15 cellular contexts compared by ENCODE assay signal in the genomic region with DNA sequence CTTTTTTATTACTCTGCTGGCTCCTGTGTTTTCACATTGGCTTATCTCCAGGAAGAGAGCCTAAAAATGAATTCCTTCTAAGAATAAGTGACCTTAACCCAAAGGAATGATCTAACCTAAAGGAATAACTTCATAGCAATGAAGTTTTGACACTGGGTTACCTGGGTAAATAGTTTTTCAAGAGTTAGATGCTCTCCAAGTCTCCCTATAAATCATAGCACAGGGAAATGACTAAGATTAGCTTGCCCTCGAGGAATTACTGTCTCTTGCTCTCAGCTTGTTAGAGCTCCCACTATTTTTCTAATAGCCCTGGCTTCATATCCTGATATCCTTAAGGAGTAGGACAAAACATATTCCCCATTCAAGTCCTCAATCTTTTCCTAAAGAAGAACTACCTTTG.
DNase-seq lines count a peak whose midpoint lies in the region; ATAC-seq and TF ChIP-seq lines count a peak whose summit lies in the region.
"Had no signal": no experiment of that assay in that cellular context is flagged by ENCODE, and none has a peak within 500 bp of the region (broad histone marks: within the 10 kb centered on the region; RNA-seq: fewer than 3 reads in every experiment).

No MANE protein-coding gene starts in this region.

- H3K4me3 ChIP-seq in HAP-1: no peak overlapping the region
- H3K4me3 ChIP-seq: SJSA1 had no signal

- no peak for TF ChIP-seq CTCF in brain (conservative IDR thresholded peaks at IDR 0.05)

- H3K27me3 Mint-ChIP-seq in brain: peaks cover 3% of the 10 kb centered on the region

- H3K4me1 Mint-ChIP-seq in brain: peaks cover 26% of the 10 kb centered on the region
- H3K4me1 Mint-ChIP-seq: CD4-positive, alpha-beta memory T cell had no signal

- ATAC-seq in HG03135 (IDR thresholded peaks at IDR 0.05; ENCODE audit: unreplicated experiment): no peak

- DNase-seq in EL (peak; percentile 27), M059J (ENCODE audit: low read depth) (peak; percentile 50), kidney glomerular epithelial cell (lab: John Stamatoyannopoulos, UW) (peak; percentile 31), HAP-1 (ENCODE audit: low spot score in 2 of 2) (no peak), NCI-H345 (lab: John Stamatoyannopoulos, UW) (no peak)
- DNase-seq in effector CD4-positive, alpha-beta T cell: no peak
- DNase-seq: CD4-positive, alpha-beta memory T cell; NCI-H1105; NCI-H1694; NCI-H2107; NCI-H524; NCI-H82 had no signal

- peaks cover 16% of the 10 kb centered on the region for H3K36me3 Mint-ChIP-seq in brain
- H3K36me3 Mint-ChIP-seq: CD4-positive, alpha-beta memory T cell had no signal

- H3K9me3 ChIP-seq in HAP-1: no peaks in the 10 kb centered on the region
- H3K9me3 ChIP-seq: SJSA1 had no signal

- peaks cover 10% of the 10 kb centered on the region for H3K4me1 ChIP-seq in HAP-1

- H3K27me3 ChIP-seq in HAP-1 (ENCODE audit: low read depth): 0 out of 2 replicates have a peak, but pooled peaks cover 2% of the 10 kb centered on the region

- in situ Hi-C loops in HAP-1 (cut with MboI; ENCODE audit: low sequenced_read_pairs): no loop called here

- no peak overlapping the region for H3K4me3 Mint-ChIP-seq in brain
- H3K4me3 Mint-ChIP-seq: CD4-positive, alpha-beta memory T cell had no signal

- peak overlapping the region in 4 of 5 experiments; percentile 17 to 79 (median 58) for H3K27ac Mint-ChIP-seq in brain
- H3K27ac Mint-ChIP-seq: CD4-positive, alpha-beta memory T cell had no signal

- no peaks in the 10 kb centered on the region for H3K36me3 ChIP-seq in HAP-1 (replicated peaks)
- H3K36me3 ChIP-seq: SJSA1 had no signal

- H3K9me3 Mint-ChIP-seq in brain: peaks cover 7 to 28% (median 27%) of the 10 kb centered on the region in 5 experiments

Comparison
In these comparisons a context has a peak if more than half of its experiments do, and no peak if none do; other contexts are left out.
1. DNase-seq: peak in EL (single experiment), M059J (single experiment) and kidney glomerular epithelial cell (single experiment); none in HAP-1 (0 of 2), NCI-H345 (single experiment) and effector CD4-positive, alpha-beta T cell (single experiment).